ENCODE assay signal across 9 cellular contexts in the genomic region with DNA sequence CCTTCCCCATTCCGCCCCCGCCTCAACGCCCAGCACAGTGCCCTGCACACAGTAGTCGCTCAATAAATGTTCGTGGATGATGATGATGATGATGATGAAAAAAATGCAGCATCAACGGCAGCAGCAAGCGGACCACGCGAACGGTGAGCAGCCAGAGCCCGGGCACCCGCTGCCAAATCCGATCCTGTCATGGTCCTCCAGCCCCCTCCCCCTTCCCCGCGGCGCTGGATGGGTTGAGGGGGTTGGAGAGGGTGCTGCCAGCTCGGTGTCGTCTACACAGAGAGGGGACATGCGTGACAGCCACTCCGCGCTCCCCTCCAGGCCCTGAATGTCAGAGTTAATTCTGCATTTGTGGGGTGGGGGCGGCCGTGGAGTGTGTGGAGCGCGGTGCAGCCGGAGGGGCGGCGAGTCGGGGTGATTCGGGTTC. TPM values are rescaled to one million over a fixed set of nuclear protein-coding genes. Genes with fewer than 3 reads are reported as not detected.
DNase-seq lines count a peak whose midpoint lies in the region; ATAC-seq and TF ChIP-seq lines count a peak whose summit lies in the region.
"Had no signal": no experiment of that assay in that cellular context is flagged by ENCODE, and none has a peak within 500 bp of the region (broad histone marks: within the 10 kb centered on the region; RNA-seq: fewer than 3 reads in every experiment).

No MANE protein-coding gene starts in this region.

- WGBS in ectodermal cell, 2 experiments: 1 to 2% methylated on average over 28 of the region's 30 CpGs

- H3K4me3 ChIP-seq in ectodermal cell (ENCODE audit: insufficient read depth, low read depth, low read length): peak overlapping the region; percentile 37

- H3K9me3 ChIP-seq in ectodermal cell (ENCODE audit: control insufficient read depth, low read length): no peaks in the 10 kb centered on the region

- peak; percentile 4 for DNase-seq in stimulated activated CD4-positive, alpha-beta T cell treated with anti-CD3 and anti-CD28 coated beads, Interleukin-15, amount 100 ng/mL, for 24 hours
- DNase-seq in stimulated activated CD4-positive, alpha-beta T cell treated with anti-CD3 and anti-CD28 coated beads, Interleukin-4, amount 100 ng/mL, for 24 hours: no peak
- no peak for DNase-seq in NCI-H510A (lab: John Stamatoyannopoulos, UW)
- DNase-seq in natural killer cell treated with Interleukin-12 subunit alpha and Interleukin-12 subunit beta and Interleukin-15 and Interleukin-18, amount 100 ng/mL, for 72 hours (ENCODE audit: low spot score): no peak
- DNase-seq: activated CD4-positive, alpha-beta T cell treated with anti-CD3 and anti-CD28 coated beads, Interleukin-2, amount 10 ng/mL, durations not matched to agents 7 days and 5 days had no signal

- H3K4me1 Mint-ChIP-seq in nephron: peaks cover 63% of the 10 kb centered on the region
- H3K4me1 Mint-ChIP-seq in natural killer cell treated with Interleukin-12 subunit alpha and Interleukin-12 subunit beta and Interleukin-15 and Interleukin-18, amount 100 ng/mL, for 72 hours (ENCODE audit: low read depth in 2 of 2): peaks cover 0 to 3% of the 10 kb centered on the region in 2 donors

- H3K36me3 ChIP-seq in ectodermal cell (ENCODE audit: control insufficient read depth, insufficient read depth, low read length): no peaks in the 10 kb centered on the region

- peak overlapping the region; percentile 87 to 89 (median 88) for H3K4me3 Mint-ChIP-seq in nephron
- no peak overlapping the region for H3K4me3 Mint-ChIP-seq in natural killer cell treated with Interleukin-12 subunit alpha and Interleukin-12 subunit beta and Interleukin-15 and Interleukin-18, amount 100 ng/mL, for 72 hours
- H3K4me3 Mint-ChIP-seq: activated CD4-positive, alpha-beta T cell treated with anti-CD3 and anti-CD28 coated beads, Interleukin-2, amount 10 ng/mL, durations not matched to agents 7 days and 5 days had no signal

- H3K27ac ChIP-seq in ectodermal cell (ENCODE audit: insufficient read depth, low read depth, low read length, poor library complexity, severe bottlenecking): no peak overlapping the region

- ATAC-seq in HG03280 (IDR thresholded peaks at IDR 0.05; ENCODE audit: unreplicated experiment) (no peak), HG03097 (IDR thresholded peaks at IDR 0.05; ENCODE audit: low FRiP score, unreplicated experiment) (no peak)
- ATAC-seq in natural killer cell treated with Interleukin-12 subunit alpha and Interleukin-12 subunit beta and Interleukin-15 and Interleukin-18, amount 100 ng/mL, for 72 hours: no peak

- H3K9me3 Mint-ChIP-seq in nephron: no peaks in the 10 kb centered on the region
- H3K9me3 Mint-ChIP-seq in natural killer cell treated with Interleukin-12 subunit alpha and Interleukin-12 subunit beta and Interleukin-15 and Interleukin-18, amount 100 ng/mL, for 72 hours: no peaks in the 10 kb centered on the region
- H3K9me3 Mint-ChIP-seq: activated CD4-positive, alpha-beta T cell treated with anti-CD3 and anti-CD28 coated beads, Interleukin-2, amount 10 ng/mL, durations not matched to agents 7 days and 5 days had no signal

- H3K4me1 ChIP-seq in ectodermal cell (ENCODE audit: control insufficient read depth, insufficient read depth, low read length): peaks cover 25% of the 10 kb centered on the region

- H3K27me3 Mint-ChIP-seq in nephron (ENCODE audit: low read depth): peaks cover 51% of the 10 kb centered on the region
- peaks cover 47 to 70% of the 10 kb centered on the region in 2 donors for H3K27me3 Mint-ChIP-seq in natural killer cell treated with Interleukin-12 subunit alpha and Interleukin-12 subunit beta and Interleukin-15 and Interleukin-18, amount 100 ng/mL, for 72 hours

- peaks cover 59% of the 10 kb centered on the region for H3K27me3 ChIP-seq in ectodermal cell (ENCODE audit: control insufficient read depth, insufficient read depth, low read length, poor library complexity, severe bottlenecking)

- H3K27ac Mint-ChIP-seq in nephron: no peak overlapping the region
- H3K27ac Mint-ChIP-seq in natural killer cell treated with Interleukin-12 subunit alpha and Interleukin-12 subunit beta and Interleukin-15 and Interleukin-18, amount 100 ng/mL, for 72 hours: no peak overlapping the region
- H3K27ac Mint-ChIP-seq: activated CD4-positive, alpha-beta T cell treated with anti-CD3 and anti-CD28 coated beads, Interleukin-2, amount 10 ng/mL, durations not matched to agents 7 days and 5 days had no signal

- TF ChIP-seq CTCF in nephron (IDR thresholded peaks at IDR 0.05; ENCODE audit: unreplicated experiment in 3 of 3): no peak

- H3K36me3 Mint-ChIP-seq in nephron (ENCODE audit: low read depth): no peaks in the 10 kb centered on the region
- no peaks in the 10 kb centered on the region for H3K36me3 Mint-ChIP-seq in natural killer cell treated with Interleukin-12 subunit alpha and Interleukin-12 subunit beta and Interleukin-15 and Interleukin-18, amount 100 ng/mL, for 72 hours

RNA-seq across cellular contexts. Expression of a gene that starts 0.7 kb away (rescaled TPM):
- 0.67 TPM for polyA plus RNA-seq in ectodermal cell (2013, experiment 1 of 4)
- 1.1 TPM for polyA plus RNA-seq in ectodermal cell (2013, experiment 2 of 4)
- 0.32 TPM for polyA plus RNA-seq in ectodermal cell (2013, experiment 3 of 4)
- 0.65 TPM for polyA plus RNA-seq in ectodermal cell (2013, experiment 4 of 4)
- 1 to 10 TPM in 1 of 2 donors, under 1 TPM in 1; 0.26 to 1.2 TPM for total RNA-seq in natural killer cell treated with Interleukin-12 subunit alpha and Interleukin-12 subunit beta and Interleukin-15 and Interleukin-18, amount 100 ng/mL, for 72 hours
